ENCODE assay signal across 1 cellular context in the genomic region with DNA sequence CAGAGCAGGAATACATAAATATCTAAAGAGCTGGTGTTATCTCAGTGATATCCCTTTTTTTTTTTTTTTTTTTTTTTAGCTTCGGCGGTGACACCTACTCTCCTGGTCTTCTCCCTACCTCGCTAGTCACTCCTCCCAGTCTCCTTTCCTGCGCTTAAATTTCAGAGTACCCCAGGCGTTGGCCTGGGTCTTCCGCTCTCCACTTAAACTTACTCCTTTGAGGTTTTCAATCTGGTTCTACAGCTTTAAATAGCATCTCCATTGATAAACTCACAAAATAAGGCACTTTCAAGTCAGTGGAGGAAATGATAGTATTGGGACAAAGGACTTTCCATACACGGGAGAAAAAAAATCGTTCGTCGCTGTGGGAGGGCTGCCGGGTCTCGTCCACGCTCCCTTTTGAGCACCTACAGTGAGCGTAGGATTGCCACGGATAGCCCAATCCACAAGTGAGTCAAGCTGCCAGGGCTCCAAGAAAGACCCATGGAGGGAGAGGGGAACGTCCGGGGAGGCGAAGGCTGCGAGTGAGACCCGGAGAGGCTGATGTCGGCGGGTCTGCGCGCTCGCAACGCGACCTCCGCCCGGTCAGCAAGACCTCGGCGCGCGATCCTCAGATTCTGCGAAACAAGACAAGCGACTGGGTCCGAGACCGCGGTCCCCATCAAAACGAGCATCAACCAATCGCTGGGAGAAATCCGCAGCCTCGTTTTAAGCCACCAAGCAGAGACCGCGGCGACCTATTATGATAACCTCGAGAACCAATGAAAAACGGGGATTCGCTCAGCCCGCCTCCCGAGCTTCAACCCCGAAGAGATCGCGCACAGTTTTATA.
TF ChIP-seq lines count a peak whose summit lies in the region.

No MANE protein-coding gene starts in this region.

TF ChIP-seq in K562, 482 proteins besides CTCF, POLR2A, EP300 and RAD21 (continued from another document and continues in another):
- TF ChIP-seq, protein P1, sequence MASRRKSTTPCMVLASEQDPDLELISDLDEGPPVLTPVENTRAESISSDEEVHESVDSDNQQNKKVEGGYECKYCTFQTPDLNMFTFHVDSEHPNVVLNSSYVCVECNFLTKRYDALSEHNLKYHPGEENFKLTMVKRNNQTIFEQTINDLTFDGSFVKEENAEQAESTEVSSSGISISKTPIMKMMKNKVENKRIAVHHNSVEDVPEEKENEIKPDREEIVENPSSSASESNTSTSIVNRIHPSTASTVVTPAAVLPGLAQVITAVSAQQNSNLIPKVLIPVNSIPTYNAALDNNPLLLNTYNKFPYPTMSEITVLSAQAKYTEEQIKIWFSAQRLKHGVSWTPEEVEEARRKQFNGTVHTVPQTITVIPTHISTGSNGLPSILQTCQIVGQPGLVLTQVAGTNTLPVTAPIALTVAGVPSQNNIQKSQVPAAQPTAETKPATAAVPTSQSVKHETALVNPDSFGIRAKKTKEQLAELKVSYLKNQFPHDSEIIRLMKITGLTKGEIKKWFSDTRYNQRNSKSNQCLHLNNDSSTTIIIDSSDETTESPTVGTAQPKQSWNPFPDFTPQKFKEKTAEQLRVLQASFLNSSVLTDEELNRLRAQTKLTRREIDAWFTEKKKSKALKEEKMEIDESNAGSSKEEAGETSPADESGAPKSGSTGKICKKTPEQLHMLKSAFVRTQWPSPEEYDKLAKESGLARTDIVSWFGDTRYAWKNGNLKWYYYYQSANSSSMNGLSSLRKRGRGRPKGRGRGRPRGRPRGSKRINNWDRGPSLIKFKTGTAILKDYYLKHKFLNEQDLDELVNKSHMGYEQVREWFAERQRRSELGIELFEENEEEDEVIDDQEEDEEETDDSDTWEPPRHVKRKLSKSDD (conservative IDR thresholded peaks at IDR 0.05; ENCODE audit: low read length) = no peak
- peak; percentile 47 for TF ChIP-seq SP2 (IDR thresholded peaks at IDR 0.05; ENCODE audit: extremely low read depth, low read depth, low read length, poor library complexity, severe bottlenecking)
- TF ChIP-seq, protein P2, sequence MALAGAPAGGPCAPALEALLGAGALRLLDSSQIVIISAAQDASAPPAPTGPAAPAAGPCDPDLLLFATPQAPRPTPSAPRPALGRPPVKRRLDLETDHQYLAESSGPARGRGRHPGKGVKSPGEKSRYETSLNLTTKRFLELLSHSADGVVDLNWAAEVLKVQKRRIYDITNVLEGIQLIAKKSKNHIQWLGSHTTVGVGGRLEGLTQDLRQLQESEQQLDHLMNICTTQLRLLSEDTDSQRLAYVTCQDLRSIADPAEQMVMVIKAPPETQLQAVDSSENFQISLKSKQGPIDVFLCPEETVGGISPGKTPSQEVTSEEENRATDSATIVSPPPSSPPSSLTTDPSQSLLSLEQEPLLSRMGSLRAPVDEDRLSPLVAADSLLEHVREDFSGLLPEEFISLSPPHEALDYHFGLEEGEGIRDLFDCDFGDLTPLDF (CRISPR knock-in tag; IDR thresholded peaks at IDR 0.05) = 0 out of 2 replicates have a peak, but pooled peaks have one; percentile 2
- TF ChIP-seq, protein P3, sequence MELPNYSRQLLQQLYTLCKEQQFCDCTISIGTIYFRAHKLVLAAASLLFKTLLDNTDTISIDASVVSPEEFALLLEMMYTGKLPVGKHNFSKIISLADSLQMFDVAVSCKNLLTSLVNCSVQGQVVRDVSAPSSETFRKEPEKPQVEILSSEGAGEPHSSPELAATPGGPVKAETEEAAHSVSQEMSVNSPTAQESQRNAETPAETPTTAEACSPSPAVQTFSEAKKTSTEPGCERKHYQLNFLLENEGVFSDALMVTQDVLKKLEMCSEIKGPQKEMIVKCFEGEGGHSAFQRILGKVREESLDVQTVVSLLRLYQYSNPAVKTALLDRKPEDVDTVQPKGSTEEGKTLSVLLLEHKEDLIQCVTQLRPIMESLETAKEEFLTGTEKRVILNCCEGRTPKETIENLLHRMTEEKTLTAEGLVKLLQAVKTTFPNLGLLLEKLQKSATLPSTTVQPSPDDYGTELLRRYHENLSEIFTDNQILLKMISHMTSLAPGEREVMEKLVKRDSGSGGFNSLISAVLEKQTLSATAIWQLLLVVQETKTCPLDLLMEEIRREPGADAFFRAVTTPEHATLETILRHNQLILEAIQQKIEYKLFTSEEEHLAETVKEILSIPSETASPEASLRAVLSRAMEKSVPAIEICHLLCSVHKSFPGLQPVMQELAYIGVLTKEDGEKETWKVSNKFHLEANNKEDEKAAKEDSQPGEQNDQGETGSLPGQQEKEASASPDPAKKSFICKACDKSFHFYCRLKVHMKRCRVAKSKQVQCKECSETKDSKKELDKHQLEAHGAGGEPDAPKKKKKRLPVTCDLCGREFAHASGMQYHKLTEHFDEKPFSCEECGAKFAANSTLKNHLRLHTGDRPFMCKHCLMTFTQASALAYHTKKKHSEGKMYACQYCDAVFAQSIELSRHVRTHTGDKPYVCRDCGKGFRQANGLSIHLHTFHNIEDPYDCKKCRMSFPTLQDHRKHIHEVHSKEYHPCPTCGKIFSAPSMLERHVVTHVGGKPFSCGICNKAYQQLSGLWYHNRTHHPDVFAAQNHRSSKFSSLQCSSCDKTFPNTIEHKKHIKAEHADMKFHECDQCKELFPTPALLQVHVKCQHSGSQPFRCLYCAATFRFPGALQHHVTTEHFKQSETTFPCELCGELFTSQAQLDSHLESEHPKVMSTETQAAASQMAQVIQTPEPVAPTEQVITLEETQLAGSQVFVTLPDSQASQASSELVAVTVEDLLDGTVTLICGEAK (IDR thresholded peaks at IDR 0.05) = peak; percentile 36; the same call in 1 of the 2 replicates
- TF ChIP-seq, protein P3 (CRISPR knock-in tag; IDR thresholded peaks at IDR 0.05) = no peak
- TF ChIP-seq ZKSCAN3 (CRISPR knock-in tag; IDR thresholded peaks at IDR 0.05) = peak; percentile 60; the same call in 1 of the 2 replicates
- no peak for TF ChIP-seq HMG20B (CRISPR knock-in tag; IDR thresholded peaks at IDR 0.05)
- peak; percentile 67; the same call in 1 of the 2 replicates for TF ChIP-seq TAF7 (tag; IDR thresholded peaks at IDR 0.05)
- TF ChIP-seq TEAD4 (IDR thresholded peaks at IDR 0.05; ENCODE audit: low read length) = 0 out of 2 replicates have a peak, but pooled peaks have one; percentile 13
- TF ChIP-seq TEAD4 (CRISPR knock-in tag; IDR thresholded peaks at IDR 0.05; ENCODE audit: borderline replicate concordance) = no peak
- TF ChIP-seq FOS (IDR thresholded peaks at IDR 0.05; ENCODE audit: extremely low read depth, insufficient read length) = peak; percentile 76
- TF ChIP-seq, protein P4, sequence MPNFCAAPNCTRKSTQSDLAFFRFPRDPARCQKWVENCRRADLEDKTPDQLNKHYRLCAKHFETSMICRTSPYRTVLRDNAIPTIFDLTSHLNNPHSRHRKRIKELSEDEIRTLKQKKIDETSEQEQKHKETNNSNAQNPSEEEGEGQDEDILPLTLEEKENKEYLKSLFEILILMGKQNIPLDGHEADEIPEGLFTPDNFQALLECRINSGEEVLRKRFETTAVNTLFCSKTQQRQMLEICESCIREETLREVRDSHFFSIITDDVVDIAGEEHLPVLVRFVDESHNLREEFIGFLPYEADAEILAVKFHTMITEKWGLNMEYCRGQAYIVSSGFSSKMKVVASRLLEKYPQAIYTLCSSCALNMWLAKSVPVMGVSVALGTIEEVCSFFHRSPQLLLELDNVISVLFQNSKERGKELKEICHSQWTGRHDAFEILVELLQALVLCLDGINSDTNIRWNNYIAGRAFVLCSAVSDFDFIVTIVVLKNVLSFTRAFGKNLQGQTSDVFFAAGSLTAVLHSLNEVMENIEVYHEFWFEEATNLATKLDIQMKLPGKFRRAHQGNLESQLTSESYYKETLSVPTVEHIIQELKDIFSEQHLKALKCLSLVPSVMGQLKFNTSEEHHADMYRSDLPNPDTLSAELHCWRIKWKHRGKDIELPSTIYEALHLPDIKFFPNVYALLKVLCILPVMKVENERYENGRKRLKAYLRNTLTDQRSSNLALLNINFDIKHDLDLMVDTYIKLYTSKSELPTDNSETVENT (CRISPR knock-in tag; IDR thresholded peaks at IDR 0.05) = 0 out of 2 replicates have a peak, but pooled peaks have one; percentile 22
- peak; percentile 4 for TF ChIP-seq NEUROD1 (IDR thresholded peaks at IDR 0.05; ENCODE audit: borderline replicate concordance, low read depth, low read length, partially characterized antibody)
- TF ChIP-seq NFRKB (IDR thresholded peaks at IDR 0.05; ENCODE audit: low read depth) = peak; percentile 17; the same call in 1 of the 2 replicates
- TF ChIP-seq RBM25 (IDR thresholded peaks at IDR 0.05; ENCODE audit: low read depth, low read length, severe bottlenecking) = peak; percentile 67
- TF ChIP-seq, protein P5, sequence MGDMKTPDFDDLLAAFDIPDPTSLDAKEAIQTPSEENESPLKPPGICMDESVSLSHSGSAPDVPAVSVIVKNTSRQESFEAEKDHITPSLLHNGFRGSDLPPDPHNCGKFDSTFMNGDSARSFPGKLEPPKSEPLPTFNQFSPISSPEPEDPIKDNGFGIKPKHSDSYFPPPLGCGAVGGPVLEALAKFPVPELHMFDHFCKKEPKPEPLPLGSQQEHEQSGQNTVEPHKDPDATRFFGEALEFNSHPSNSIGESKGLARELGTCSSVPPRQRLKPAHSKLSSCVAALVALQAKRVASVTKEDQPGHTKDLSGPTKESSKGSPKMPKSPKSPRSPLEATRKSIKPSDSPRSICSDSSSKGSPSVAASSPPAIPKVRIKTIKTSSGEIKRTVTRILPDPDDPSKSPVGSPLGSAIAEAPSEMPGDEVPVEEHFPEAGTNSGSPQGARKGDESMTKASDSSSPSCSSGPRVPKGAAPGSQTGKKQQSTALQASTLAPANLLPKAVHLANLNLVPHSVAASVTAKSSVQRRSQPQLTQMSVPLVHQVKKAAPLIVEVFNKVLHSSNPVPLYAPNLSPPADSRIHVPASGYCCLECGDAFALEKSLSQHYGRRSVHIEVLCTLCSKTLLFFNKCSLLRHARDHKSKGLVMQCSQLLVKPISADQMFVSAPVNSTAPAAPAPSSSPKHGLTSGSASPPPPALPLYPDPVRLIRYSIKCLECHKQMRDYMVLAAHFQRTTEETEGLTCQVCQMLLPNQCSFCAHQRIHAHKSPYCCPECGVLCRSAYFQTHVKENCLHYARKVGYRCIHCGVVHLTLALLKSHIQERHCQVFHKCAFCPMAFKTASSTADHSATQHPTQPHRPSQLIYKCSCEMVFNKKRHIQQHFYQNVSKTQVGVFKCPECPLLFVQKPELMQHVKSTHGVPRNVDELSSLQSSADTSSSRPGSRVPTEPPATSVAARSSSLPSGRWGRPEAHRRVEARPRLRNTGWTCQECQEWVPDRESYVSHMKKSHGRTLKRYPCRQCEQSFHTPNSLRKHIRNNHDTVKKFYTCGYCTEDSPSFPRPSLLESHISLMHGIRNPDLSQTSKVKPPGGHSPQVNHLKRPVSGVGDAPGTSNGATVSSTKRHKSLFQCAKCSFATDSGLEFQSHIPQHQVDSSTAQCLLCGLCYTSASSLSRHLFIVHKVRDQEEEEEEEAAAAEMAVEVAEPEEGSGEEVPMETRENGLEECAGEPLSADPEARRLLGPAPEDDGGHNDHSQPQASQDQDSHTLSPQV (IDR thresholded peaks at IDR 0.05) = no peak
- TF ChIP-seq, protein P6, sequence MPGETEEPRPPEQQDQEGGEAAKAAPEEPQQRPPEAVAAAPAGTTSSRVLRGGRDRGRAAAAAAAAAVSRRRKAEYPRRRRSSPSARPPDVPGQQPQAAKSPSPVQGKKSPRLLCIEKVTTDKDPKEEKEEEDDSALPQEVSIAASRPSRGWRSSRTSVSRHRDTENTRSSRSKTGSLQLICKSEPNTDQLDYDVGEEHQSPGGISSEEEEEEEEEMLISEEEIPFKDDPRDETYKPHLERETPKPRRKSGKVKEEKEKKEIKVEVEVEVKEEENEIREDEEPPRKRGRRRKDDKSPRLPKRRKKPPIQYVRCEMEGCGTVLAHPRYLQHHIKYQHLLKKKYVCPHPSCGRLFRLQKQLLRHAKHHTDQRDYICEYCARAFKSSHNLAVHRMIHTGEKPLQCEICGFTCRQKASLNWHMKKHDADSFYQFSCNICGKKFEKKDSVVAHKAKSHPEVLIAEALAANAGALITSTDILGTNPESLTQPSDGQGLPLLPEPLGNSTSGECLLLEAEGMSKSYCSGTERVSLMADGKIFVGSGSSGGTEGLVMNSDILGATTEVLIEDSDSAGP (CRISPR knock-in tag; IDR thresholded peaks at IDR 0.05) = peak; percentile 26; the same call in 1 of the 2 replicates
- TF ChIP-seq NFYB (IDR thresholded peaks at IDR 0.05; ENCODE audit: extremely low read depth, insufficient read length) = peak; percentile 77
- TF ChIP-seq ZNF76 (CRISPR knock-in tag; IDR thresholded peaks at IDR 0.05; ENCODE audit: borderline replicate concordance) = 0 out of 2 replicates have a peak, but pooled peaks have one; percentile 32
- TF ChIP-seq CHD2 (IDR thresholded peaks at IDR 0.05; ENCODE audit: low read depth, low read length) = 0 out of 2 replicates have a peak, but pooled peaks have one; percentile 20
- 0 out of 2 replicates have a peak, but pooled peaks have one; percentile 53 for TF ChIP-seq ZNF282 (CRISPR knock-in tag; IDR thresholded peaks at IDR 0.05)
- TF ChIP-seq RB1 (IDR thresholded peaks at IDR 0.05; ENCODE audit: low read depth) = no peak; the same call in 1 of the 2 replicates
- 0 out of 2 replicates have a peak, but pooled peaks have one; percentile 38 for TF ChIP-seq NBN (IDR thresholded peaks at IDR 0.05; ENCODE audit: low read depth)
- TF ChIP-seq MBD2 (IDR thresholded peaks at IDR 0.05; ENCODE audit: borderline replicate concordance, low read depth) = 0 out of 2 replicates have a peak, but pooled peaks have one; percentile 17
- TF ChIP-seq EGR1 (conservative IDR thresholded peaks at IDR 0.05) = no peak
- no peak for TF ChIP-seq TRIM28 (IDR thresholded peaks at IDR 0.05)
- no peak for TF ChIP-seq ZC3H8 (IDR thresholded peaks at IDR 0.05)
- peak; percentile 52; the same call in 1 of the 2 replicates for TF ChIP-seq CC2D1A (IDR thresholded peaks at IDR 0.05)
